In the genomic region with DNA sequence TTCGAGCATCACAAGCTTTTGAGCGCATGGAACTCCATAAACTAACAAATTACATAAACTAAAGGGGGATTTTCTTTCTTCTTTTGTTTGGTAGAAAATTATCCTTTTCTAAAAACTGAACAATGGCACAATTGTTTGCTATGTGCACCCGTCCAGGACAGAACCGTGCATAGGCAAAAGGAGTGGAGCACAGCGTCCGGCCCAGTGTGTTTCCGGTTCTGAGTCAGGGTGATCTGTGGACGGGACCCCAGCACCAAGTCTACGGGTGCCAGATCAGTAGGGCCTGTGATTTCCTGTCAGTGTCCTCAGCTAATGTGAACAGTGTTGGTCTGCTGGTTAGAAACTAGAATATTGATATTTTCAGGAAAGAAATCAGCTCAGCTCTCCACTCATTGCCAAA, we compare ENCODE assay signal across 7 cellular contexts.
DNase-seq lines count a peak whose midpoint lies in the region; ATAC-seq, FAIRE-seq and TF ChIP-seq lines count a peak whose summit lies in the region.
"Not testable (repeated sequence)": the region's sequence is repeated elsewhere in the genome, so short reads cannot be mapped to it uniquely, and the experiment has no call there.

No MANE protein-coding gene starts in this region.

- H3K4me1 ChIP-seq in IMR-90 (ENCODE audit: control insufficient read depth, insufficient read depth, low read length), result peaks cover 24% of the 10 kb centered on the region
- H3K4me1 ChIP-seq in RWPE2 (ENCODE audit: insufficient read depth, poor library complexity, severe bottlenecking), result peaks cover 21% of the 10 kb centered on the region
- H3K4me1 ChIP-seq in HepG2 (ENCODE audit: insufficient read depth, low read length), result peaks cover 27% of the 10 kb centered on the region
- peaks cover 69 to 83% of the 10 kb centered on the region in 2 donors for H3K4me1 ChIP-seq in gastrocnemius medialis

- not testable (repeated sequence) for H3K9me3 ChIP-seq in IMR-90 (ENCODE audit: control insufficient read depth, insufficient read depth, low read length); RWPE2 (ENCODE audit: severe bottlenecking); HepG2 (ENCODE audit: low read length); gastrocnemius medialis

- not testable (repeated sequence) for H3K9me3 Mint-ChIP-seq in MCF 10A (ENCODE audit: unreplicated experiment); chondrocyte (ENCODE audit: low read depth); osteocyte (ENCODE audit: unreplicated experiment)

- H2BK5ac ChIP-seq in IMR-90 (ENCODE audit: low read depth, low read length, poor library complexity, severe bottlenecking), result peak overlapping the region; percentile 60

- H3K4me3 ChIP-seq in IMR-90 (ENCODE audit: insufficient read depth, low read depth, low read length); RWPE2 (ENCODE audit: severe bottlenecking); HepG2 (replicated peaks in 1 of 3; ENCODE audit: insufficient read depth in 1 of 3, low read depth in 2 of 3, low read length in 3 of 3); gastrocnemius medialis: not testable (repeated sequence)

- peak overlapping the region; percentile 89 for H2AK5ac ChIP-seq in IMR-90 (ENCODE audit: low read depth, low read length)

- H2BK15ac ChIP-seq in IMR-90 (ENCODE audit: low read depth, low read length), result not testable (repeated sequence)

- not testable (repeated sequence) for FAIRE-seq in HepG2 (lab: Jason Lieb, UNC)

- H3K4me3 Mint-ChIP-seq in MCF 10A (ENCODE audit: unreplicated experiment); chondrocyte (ENCODE audit: unreplicated experiment); osteocyte (ENCODE audit: unreplicated experiment): not testable (repeated sequence)

- H3K27me3 Mint-ChIP-seq in MCF 10A (ENCODE audit: insufficient read depth, unreplicated experiment); chondrocyte (ENCODE audit: low read depth); osteocyte (ENCODE audit: unreplicated experiment): not testable (repeated sequence)

- H2BK20ac ChIP-seq in IMR-90 (ENCODE audit: low read depth, low read length), result peak overlapping the region; percentile 42

- H3K27ac ChIP-seq in IMR-90 (ENCODE audit: insufficient read depth, low read length); HepG2 (ENCODE audit: extremely low read length, insufficient read depth, low read length): not testable (repeated sequence)
- peak overlapping the region; percentile 42 for H3K27ac ChIP-seq in RWPE2 (ENCODE audit: poor library complexity, severe bottlenecking)
- peak overlapping the region; percentile 31 to 60 (median 48) for H3K27ac ChIP-seq in gastrocnemius medialis

- H4K20me1 ChIP-seq in IMR-90 (ENCODE audit: insufficient read depth, low read length) (peaks cover 19% of the 10 kb centered on the region), HepG2 (ENCODE audit: insufficient read depth, low read length) (peaks cover 21% of the 10 kb centered on the region)

- not testable (repeated sequence) for H3K79me2 ChIP-seq in HepG2 (ENCODE audit: insufficient read depth, low read length)

- H3K27me3 ChIP-seq in IMR-90 (ENCODE audit: control insufficient read depth, insufficient read depth, low read length); RWPE2 (ENCODE audit: insufficient read depth, poor library complexity, severe bottlenecking); HepG2 (ENCODE audit: control insufficient read depth in 1 of 2, insufficient read depth in 2 of 2, low read length in 2 of 2); gastrocnemius medialis: not testable (repeated sequence)

- H3K4me1 Mint-ChIP-seq in MCF 10A (ENCODE audit: insufficient read depth, unreplicated experiment) (peaks cover 36% of the 10 kb centered on the region), chondrocyte (ENCODE audit: low read depth) (peaks cover 19% of the 10 kb centered on the region), osteocyte (ENCODE audit: unreplicated experiment) (peaks cover 25% of the 10 kb centered on the region)

- H3K36me3 Mint-ChIP-seq in MCF 10A (ENCODE audit: insufficient read depth, unreplicated experiment), result peaks cover 90% of the 10 kb centered on the region
- peaks cover 13% of the 10 kb centered on the region for H3K36me3 Mint-ChIP-seq in chondrocyte (ENCODE audit: low read depth)
- H3K36me3 Mint-ChIP-seq in osteocyte (ENCODE audit: unreplicated experiment), result peaks cover 15% of the 10 kb centered on the region

- not testable (repeated sequence) for H3K23ac ChIP-seq in IMR-90 (ENCODE audit: low read depth, low read length)

- BruUV-seq in IMR-90 (replicated peaks; lab: Mats Ljungman, UMichigan), result not testable (repeated sequence)
- BruUV-seq in MCF 10A (replicated peaks; lab: Mats Ljungman, UMichigan), result TSS peak; percentile 17
- TSS peak; percentile 8 for BruUV-seq in HepG2 (replicated peaks; lab: Mats Ljungman, UMichigan)

- not testable (repeated sequence) for TF ChIP-seq RAD21 in IMR-90 (IDR thresholded peaks at IDR 0.05; ENCODE audit: low read length); HepG2 (CRISPR knock-in tag; IDR thresholded peaks at IDR 0.05)

- H3K36me3 ChIP-seq in IMR-90 (ENCODE audit: control insufficient read depth, insufficient read depth, low read length); gastrocnemius medialis: not testable (repeated sequence)
- H3K36me3 ChIP-seq in RWPE2 (ENCODE audit: low read depth), result peaks cover 20% of the 10 kb centered on the region
- H3K36me3 ChIP-seq in HepG2 (replicated peaks in 1 of 2; ENCODE audit: control insufficient read depth in 1 of 2, insufficient read depth in 2 of 2, low read length in 2 of 2), result peaks cover 5 to 16% of the 10 kb centered on the region in 2 experiments

- H3K9me1 ChIP-seq in IMR-90 (ENCODE audit: insufficient read depth, low read length), result peaks cover 10% of the 10 kb centered on the region

- H2BK120ac ChIP-seq in IMR-90 (ENCODE audit: low read depth, low read length), result peak overlapping the region; percentile 57; the same call in 1 of the 2 replicates

- ATAC-seq in IMR-90 (ENCODE audit: low read depth); RWPE2 (ENCODE audit: low read depth); HepG2; gastrocnemius medialis: not testable (repeated sequence)

- CTCF ChIA-PET in IMR-90 (lab: Yijun Ruan, JAX); HepG2 (lab: Yijun Ruan, JAX; ENCODE audit: low intra/inter-chr PET ratio, low total read pairs): not testable (repeated sequence)
- CTCF ChIA-PET in MCF 10A (lab: Yijun Ruan, JAX), result interaction anchor here (0.6 kb wide), 1 partner anchor 113 kb away, joined by 6 read pairs; no protein-coding TSS in a partner anchor

- TF ChIP-seq POLR2A in IMR-90 (IDR thresholded peaks at IDR 0.05; ENCODE audit: low read depth, low read length); HepG2 (IDR thresholded peaks at IDR 0.05; ENCODE audit: insufficient read depth in 1 of 2, low read depth in 2 of 2, low read length in 2 of 2); gastrocnemius medialis (IDR thresholded peaks at IDR 0.05): not testable (repeated sequence)

- intact Hi-C loops in IMR-90 (cut with micrococcal nuclease); MCF 10A (cut with micrococcal nuclease); HepG2 (cut with micrococcal nuclease; ENCODE audit: unreplicated experiment); gastrocnemius medialis (cut with DNase I; ENCODE audit: low total_unique reads): not testable (repeated sequence)

- dilution Hi-C loops in IMR-90 (cut with HindIII; ENCODE audit: low sequenced_read_pairs, unreplicated experiment), result not testable (repeated sequence)

- H3K18ac ChIP-seq in IMR-90 (ENCODE audit: low read depth, low read length), result not testable (repeated sequence)

- WGBS in IMR-90 (ENCODE audit: extremely low coverage in 2 of 2, insufficient read length in 1 of 2), 2 experiments, result 100% methylated on average over 4 of the region's 9 CpGs; no CpG with 5 or more reads in 1 of the 2 experiments
- WGBS in HepG2 (ENCODE audit: low lambda C conversion rate), result 95% methylated on average over 9 of the region's 9 CpGs

- H3K9ac ChIP-seq in IMR-90 (ENCODE audit: low read depth, low read length); HepG2 (ENCODE audit: insufficient read depth, low read depth, low read length): not testable (repeated sequence)

- 0 out of 2 replicates have a peak overlapping the region, but pooled peaks have one; percentile 15 for H3K14ac ChIP-seq in IMR-90 (replicated peaks; ENCODE audit: low read depth, low read length)

- H3K4me2 ChIP-seq in IMR-90 (ENCODE audit: low read depth, low read length); HepG2 (ENCODE audit: low read depth, low read length): not testable (repeated sequence)

- H3K56ac ChIP-seq in IMR-90 (ENCODE audit: extremely low read depth, insufficient read depth, low read length), result not testable (repeated sequence)

- TF ChIP-seq EP300 in HepG2 (IDR thresholded peaks at IDR 0.05; ENCODE audit: low read depth in 2 of 2, low read length in 2 of 2); HepG2 (CRISPR knock-in tag; IDR thresholded peaks at IDR 0.05; ENCODE audit: borderline replicate concordance): not testable (repeated sequence)

- POLR2A ChIA-PET in IMR-90 (lab: Charles Lee; ENCODE audit: unreplicated experiment), result interaction anchor here (0.7 kb wide), 1 partner anchor 120 kb away, joined by 7 read pairs; no protein-coding TSS in a partner anchor
- POLR2A ChIA-PET in MCF 10A (lab: Yijun Ruan, JAX); HepG2 (lab: Yijun Ruan, JAX): not testable (repeated sequence)

- H3K79me1 ChIP-seq in IMR-90 (ENCODE audit: low read depth in 1 of 2, low read length in 2 of 2), result peaks cover 24 to 57% of the 10 kb centered on the region in 2 experiments

- H3K27ac Mint-ChIP-seq in MCF 10A (ENCODE audit: low read depth, unreplicated experiment); osteocyte (ENCODE audit: unreplicated experiment): not testable (repeated sequence)
- H3K27ac Mint-ChIP-seq in chondrocyte (ENCODE audit: unreplicated experiment), result peak overlapping the region; percentile 27

- not testable (repeated sequence) for TF ChIP-seq CTCF in IMR-90 (conservative IDR thresholded peaks at IDR 0.05; ENCODE audit: low read depth, low read length); RWPE2 (IDR thresholded peaks at IDR 0.05; ENCODE audit: poor library complexity, severe bottlenecking); MCF 10A (IDR thresholded peaks at IDR 0.05; ENCODE audit: unreplicated experiment); chondrocyte (IDR thresholded peaks at IDR 0.05); HepG2 (CRISPR knock-in tag; IDR thresholded peaks at IDR 0.05); osteocyte (IDR thresholded peaks at IDR 0.05); gastrocnemius medialis (IDR thresholded peaks at IDR 0.05 in 4 of 5, conservative IDR thresholded peaks at IDR 0.05 in 1 of 5)

- DNase-seq in IMR-90; RWPE2 (ENCODE audit: low spot score); MCF 10A (ENCODE audit: unreplicated experiment); chondrocyte (ENCODE audit: low spot score); HepG2 (ENCODE audit: low spot score); gastrocnemius medialis: not testable (repeated sequence)
- DNase-seq in osteocyte (ENCODE audit: extremely low spot score, unreplicated experiment), result peak; percentile 27

- H4K8ac ChIP-seq in IMR-90 (ENCODE audit: low read depth in 2 of 2, low read length in 2 of 2), result 0 out of 4 replicates have a peak overlapping the region, but pooled peaks of 1 of the 2 experiments have one; percentile 9

- H2AFZ ChIP-seq in IMR-90 (replicated peaks; ENCODE audit: low read length, poor library complexity); HepG2 (ENCODE audit: low read length): not testable (repeated sequence)

- in situ Hi-C loops in IMR-90 (cut with MboI; ENCODE audit: low sequenced_read_pairs); HepG2 (cut with HindIII; ENCODE audit: extremely low pct_ligation_motif_present, low pct_unique_long_range_greater_than_20kb); gastrocnemius medialis (cut with MboI; ENCODE audit: low sequenced_read_pairs in 4 of 4): not testable (repeated sequence)

- H4K91ac ChIP-seq in IMR-90 (ENCODE audit: insufficient read depth, low read depth, low read length), result peak overlapping the region; percentile 56

- not testable (repeated sequence) for H2AK9ac ChIP-seq in IMR-90 (replicated peaks; ENCODE audit: low read depth, low read length, poor library complexity)

- not testable (repeated sequence) for H4K5ac ChIP-seq in IMR-90 (ENCODE audit: low read depth, low read length)

- peak overlapping the region; percentile 36; the same call in 1 of the 2 replicates for H3K4ac ChIP-seq in IMR-90 (ENCODE audit: low read depth, low read length)
